In genomic region chr22:39558950-39559349, GRCh38 we compare ENCODE assay signal across 28 cellular contexts. TPM values are rescaled to one million over a fixed set of nuclear protein-coding genes. Genes with fewer than 3 reads are reported as not detected.
DNase-seq lines count a peak whose midpoint lies in the region; ATAC-seq, FAIRE-seq and TF ChIP-seq lines count a peak whose summit lies in the region.
"Had no signal": no experiment of that assay in that cellular context is flagged by ENCODE, and none has a peak within 500 bp of the region (broad histone marks: within the 10 kb centered on the region; RNA-seq: fewer than 3 reads in every experiment).

No MANE protein-coding gene starts in this region.

- no peaks in the 10 kb centered on the region for H3K36me3 Mint-ChIP-seq in endothelial cell (ENCODE audit: low read depth, unreplicated experiment)
- H3K36me3 Mint-ChIP-seq: naive B cell; stimulated activated memory B cell treated with anti-CD40 and anti-IgM and Interleukin-4, amounts not matched to agents 10 μg/mL and 1 μg/mL and 100 μg/mL, for 72 hours had no signal

- H3K4me1 Mint-ChIP-seq in endothelial cell (ENCODE audit: unreplicated experiment), result peaks cover 5% of the 10 kb centered on the region

- no peaks in the 10 kb centered on the region for H3K9me3 Mint-ChIP-seq in endothelial cell (ENCODE audit: unreplicated experiment)
- H3K9me3 Mint-ChIP-seq: activated CD4-positive, alpha-beta memory T cell treated with anti-CD3 and anti-CD28 coated beads, Interleukin-2, amount 10 ng/mL, durations not matched to agents 7 days and 5 days; HFFc6; stimulated activated memory B cell treated with anti-CD40 and anti-IgM and Interleukin-4, amounts not matched to agents 10 μg/mL and 1 μg/mL and 100 μg/mL, for 72 hours had no signal

- H2AFZ ChIP-seq in HepG2 (ENCODE audit: low read length), result no peak overlapping the region
- H2AFZ ChIP-seq: parathyroid adenoma had no signal

- 62% methylated on average over 8 of the region's 14 CpGs for WGBS in HepG2 (ENCODE audit: low lambda C conversion rate)
- WGBS in right lobe of liver (ENCODE audit: insufficient coverage, low coverage, low lambda C conversion rate, missing lambda C conversion rate), result no CpG with 5 or more reads among the region's 14 CpGs

- H3K4me1 ChIP-seq in HepG2 (ENCODE audit: insufficient read depth, low read length), result no peaks in the 10 kb centered on the region
- H3K4me1 ChIP-seq in right lobe of liver, result peaks cover 0 to 5% (median 0%) of the 10 kb centered on the region in 4 donors
- H3K4me1 ChIP-seq in upper lobe of right lung, result peaks cover 4% of the 10 kb centered on the region
- H3K4me1 ChIP-seq in effector memory CD4-positive, alpha-beta T cell (ENCODE audit: control insufficient read depth, insufficient read depth, low read length, poor library complexity, severe bottlenecking), result peaks cover 11% of the 10 kb centered on the region
- H3K4me1 ChIP-seq: parathyroid adenoma had no signal

- peak overlapping the region; percentile 26 for H3K4me3 Mint-ChIP-seq in endothelial cell (ENCODE audit: unreplicated experiment)
- H3K4me3 Mint-ChIP-seq: activated CD4-positive, alpha-beta memory T cell treated with anti-CD3 and anti-CD28 coated beads, Interleukin-2, amount 10 ng/mL, durations not matched to agents 7 days and 5 days; HFFc6; stimulated activated memory B cell treated with anti-CD40 and anti-IgM and Interleukin-4, amounts not matched to agents 10 μg/mL and 1 μg/mL and 100 μg/mL, for 72 hours had no signal

- H3K4me3 ChIP-seq in HepG2 (replicated peaks in 1 of 3; ENCODE audit: insufficient read depth in 1 of 3, low read depth in 2 of 3, low read length in 3 of 3), result no peak overlapping the region
- no peak overlapping the region for H3K4me3 ChIP-seq in right lobe of liver
- H3K4me3 ChIP-seq in upper lobe of right lung, result no peak overlapping the region
- no peak overlapping the region for H3K4me3 ChIP-seq in effector memory CD4-positive, alpha-beta T cell (ENCODE audit: insufficient read depth, low read depth, low read length, poor library complexity, severe bottlenecking)
- H3K4me3 ChIP-seq: uterus had no signal

- no peak for TF ChIP-seq RAD21 in HepG2 (CRISPR knock-in tag; IDR thresholded peaks at IDR 0.05)

- CTCF ChIA-PET in HepG2 (lab: Yijun Ruan, JAX; ENCODE audit: low intra/inter-chr PET ratio, low total read pairs), result no interaction called here

- no peak for TF ChIP-seq EP300 in HepG2 (IDR thresholded peaks at IDR 0.05; ENCODE audit: low read depth in 2 of 2, low read length in 2 of 2)
- no peak for TF ChIP-seq EP300 in HepG2 (CRISPR knock-in tag; IDR thresholded peaks at IDR 0.05; ENCODE audit: borderline replicate concordance)

- POLR2A ChIA-PET in HepG2 (lab: Yijun Ruan, JAX), result no interaction called here

- ATAC-seq in HepG2, result no peak
- no peak for ATAC-seq in right lobe of liver
- ATAC-seq in upper lobe of right lung, result peak; percentile 4
- ATAC-seq: left colon; right cardiac atrium; stimulated activated memory B cell treated with anti-CD40 and anti-IgM and Interleukin-4, amounts not matched to agents 10 μg/mL and 1 μg/mL and 100 μg/mL, for 72 hours had no signal

- no peak for DNase-seq in HepG2 (ENCODE audit: low spot score)
- DNase-seq in right lobe of liver, result no peak
- no peak for DNase-seq in endothelial cell (ENCODE audit: low spot score)
- DNase-seq in upper lobe of right lung, result no peak
- DNase-seq in effector memory CD4-positive, alpha-beta T cell, result no peak
- no peak for DNase-seq in NCI-H2107 treated with DMSO at 0.1 percent for 48 hours (lab: John Stamatoyannopoulos, UW; ENCODE audit: unreplicated experiment)
- DNase-seq: activated CD4-positive, alpha-beta memory T cell treated with anti-CD3 and anti-CD28 coated beads, Interleukin-2, amount 10 ng/mL, durations not matched to agents 7 days and 5 days; activated CD4-positive, CD25-positive, alpha-beta regulatory T cell treated with anti-CD3 and anti-CD28 coated beads, Interleukin-2, amount 50 U/mL, for 72 hours; cerebellar nuclear complex; foreskin melanocyte; KBM-7; MM.1S; naive B cell; NCI-H1436 treated with DMSO at 0.1 percent for 48 hours; NCI-H2171; NCI-H524; NK-92 treated with Interleukin-12 subunit alpha and Interleukin-12 subunit beta, amount 100 ng/mL, for 24 hours; right cardiac atrium; stimulated activated CD4-positive, alpha-beta T cell treated with anti-CD3 and anti-CD28 coated beads, Interleukin-4, amount 100 ng/mL, for 1 hour; uterus had no signal

- no peaks in the 10 kb centered on the region for H3K79me2 ChIP-seq in HepG2 (ENCODE audit: insufficient read depth, low read length)
- H3K79me2 ChIP-seq: parathyroid adenoma had no signal

- no TSS peak for BruUV-seq in HepG2 (replicated peaks; lab: Mats Ljungman, UMichigan)

- no peak overlapping the region for H3K27ac Mint-ChIP-seq in endothelial cell (ENCODE audit: unreplicated experiment)
- H3K27ac Mint-ChIP-seq: activated CD4-positive, alpha-beta memory T cell treated with anti-CD3 and anti-CD28 coated beads, Interleukin-2, amount 10 ng/mL, durations not matched to agents 7 days and 5 days; HFFc6; stimulated activated memory B cell treated with anti-CD40 and anti-IgM and Interleukin-4, amounts not matched to agents 10 μg/mL and 1 μg/mL and 100 μg/mL, for 72 hours had no signal

- in situ Hi-C loops in HepG2 (cut with HindIII; ENCODE audit: extremely low pct_ligation_motif_present, low pct_unique_long_range_greater_than_20kb), result no loop called here

- H4K20me1 ChIP-seq in HepG2 (ENCODE audit: insufficient read depth, low read length), result no peaks in the 10 kb centered on the region

- H3K9me3 ChIP-seq in HepG2 (ENCODE audit: low read length), result no peaks in the 10 kb centered on the region
- H3K9me3 ChIP-seq in right lobe of liver, result no peaks in the 10 kb centered on the region
- H3K9me3 ChIP-seq in upper lobe of right lung, result no peaks in the 10 kb centered on the region
- H3K9me3 ChIP-seq in effector memory CD4-positive, alpha-beta T cell (ENCODE audit: control insufficient read depth, low read length), result no peaks in the 10 kb centered on the region
- H3K9me3 ChIP-seq: suprapubic skin, uterus had no signal

- H3K27ac ChIP-seq in HepG2 (ENCODE audit: extremely low read length, insufficient read depth, low read length) (no peak overlapping the region), right lobe of liver (no peak overlapping the region), upper lobe of right lung (no peak overlapping the region)
- H3K27ac ChIP-seq in effector memory CD4-positive, alpha-beta T cell (ENCODE audit: insufficient read depth, low read length, poor library complexity, severe bottlenecking), result no peak overlapping the region
- H3K27ac ChIP-seq: parathyroid adenoma, suprapubic skin, uterus had no signal

- H3K27me3 ChIP-seq in HepG2 (ENCODE audit: control insufficient read depth in 1 of 2, insufficient read depth in 2 of 2, low read length in 2 of 2) (peaks cover 9 to 37% of the 10 kb centered on the region in 2 experiments; a peak in 4 of 5 replicates), right lobe of liver (peaks cover 5 to 7% of the 10 kb centered on the region in 2 donors), upper lobe of right lung (peaks cover 66% of the 10 kb centered on the region)
- peaks cover 25% of the 10 kb centered on the region for H3K27me3 ChIP-seq in effector memory CD4-positive, alpha-beta T cell (replicated peaks; ENCODE audit: control insufficient read depth, insufficient read depth, low read length, poor library complexity, severe bottlenecking)

- no peak overlapping the region for H3K9ac ChIP-seq in HepG2 (ENCODE audit: insufficient read depth, low read depth, low read length)
- H3K9ac ChIP-seq: parathyroid adenoma had no signal

- H3K36me3 ChIP-seq in HepG2 (replicated peaks in 1 of 2; ENCODE audit: control insufficient read depth in 1 of 2, insufficient read depth in 2 of 2, low read length in 2 of 2) (no peaks in the 10 kb centered on the region), right lobe of liver (no peaks in the 10 kb centered on the region), upper lobe of right lung (no peaks in the 10 kb centered on the region)
- H3K36me3 ChIP-seq in effector memory CD4-positive, alpha-beta T cell (ENCODE audit: control insufficient read depth, insufficient read depth, low read length), result no peaks in the 10 kb centered on the region
- H3K36me3 ChIP-seq: suprapubic skin, uterus had no signal

- intact Hi-C loops in HepG2 (cut with micrococcal nuclease; ENCODE audit: unreplicated experiment), result no loop called here
- intact Hi-C loops in right lobe of liver (cut with DNase I), result no loop called here
- intact Hi-C loops in upper lobe of right lung (cut with DNase I), result no loop called here

- H3K4me2 ChIP-seq in HepG2 (ENCODE audit: low read depth, low read length), result no peak overlapping the region

- no peak for FAIRE-seq in HepG2 (lab: Jason Lieb, UNC)
- FAIRE-seq: A204.1, G401.6, TTC549 had no signal

- TF ChIP-seq CTCF in HepG2 (CRISPR knock-in tag; IDR thresholded peaks at IDR 0.05) (no peak), right lobe of liver (IDR thresholded peaks at IDR 0.05) (no peak), endothelial cell (IDR thresholded peaks at IDR 0.05; ENCODE audit: unreplicated experiment) (no peak), upper lobe of right lung (IDR thresholded peaks at IDR 0.05) (no peak)

- TF ChIP-seq POLR2A in HepG2 (IDR thresholded peaks at IDR 0.05; ENCODE audit: insufficient read depth in 1 of 2, low read depth in 2 of 2, low read length in 2 of 2) (no peak), right lobe of liver (IDR thresholded peaks at IDR 0.05) (no peak)

- peaks cover 19% of the 10 kb centered on the region for H3K27me3 Mint-ChIP-seq in endothelial cell (ENCODE audit: unreplicated experiment)

RNA-seq across cellular contexts. Expression of gene CACNA1I, which starts 11.6 kb away (rescaled TPM):
- total RNA-seq in HepG2 (2016; rRNA removed; fragmentation: Illumina TruSeq; extraction: Trizol) (not detected in 2 replicates), right lobe of liver (under 1 TPM in 1 of 6 experiments, not detected in 5; 0.06 TPM), endothelial cell (ENCODE audit: unreplicated experiment) (0.10 TPM), upper lobe of right lung (0.32 TPM)
- total RNA-seq in HepG2 (2016; cell fraction: cytosol; rRNA removed; fragmentation: Illumina TruSeq; extraction: Trizol; ENCODE audit: low read depth), result not detected in 2 replicates
- total RNA-seq in HepG2 (2016; cell fraction: insoluble cytoplasmic fraction; rRNA removed; fragmentation: Illumina TruSeq; extraction: Trizol), result not detected in 2 replicates
- total RNA-seq in HepG2 (2016; cell fraction: membrane; rRNA removed; fragmentation: Illumina TruSeq; extraction: Trizol), result not detected in 2 replicates
- not detected in 2 replicates for total RNA-seq in HepG2 (2016; cell fraction: nucleus; rRNA removed; fragmentation: Illumina TruSeq; extraction: Trizol)
- not detected in 2 replicates for polyA plus RNA-seq in HepG2 (2011; rRNA removed)
- polyA plus RNA-seq in HepG2 (2011; cell fraction: cytosol; rRNA removed), result not detected in 2 replicates
- polyA plus RNA-seq in HepG2 (2011; cell fraction: nucleus; rRNA removed), result 0.02 TPM in 2 replicates
- 0.03 TPM in 1 of 2 replicates, not detected in the other for polyA plus RNA-seq in HepG2 (2012)
- polyA plus RNA-seq in HepG2 (2016; cell fraction: cytosol; fragmentation: Illumina TruSeq; extraction: Trizol; ENCODE audit: low read depth), result not detected in 2 replicates
- not detected in 2 replicates for polyA plus RNA-seq in HepG2 (2016; cell fraction: insoluble cytoplasmic fraction; fragmentation: Illumina TruSeq; extraction: Trizol; ENCODE audit: low read depth)
- polyA plus RNA-seq in HepG2 (2016; cell fraction: membrane; fragmentation: Illumina TruSeq; extraction: Trizol; ENCODE audit: low read depth), result not detected in 2 replicates
- polyA plus RNA-seq in HepG2 (2016; cell fraction: nucleus; fragmentation: Illumina TruSeq; extraction: Trizol; ENCODE audit: insufficient read depth, low read depth), result not detected in 2 replicates
- polyA minus RNA-seq in HepG2 (2011; rRNA and poly(A)+ RNA removed; ENCODE audit: low replicate concordance), result 0.04 and 0.05 TPM in 2 replicates
- polyA minus RNA-seq in HepG2 (2011; cell fraction: cytosol; rRNA and poly(A)+ RNA removed), result not detected in 2 replicates
- polyA minus RNA-seq in HepG2 (2011; cell fraction: nucleus; rRNA and poly(A)+ RNA removed), result not detected in 2 replicates
- total RNA-seq: HFFc6 had no signal

RNA-seq across cellular contexts. Expression of gene RPS19BP1, which starts 26.4 kb away (rescaled TPM):
- total RNA-seq in HepG2 (2016; rRNA removed; fragmentation: Illumina TruSeq; extraction: Trizol) (81.3 and 88.2 TPM in 2 replicates), right lobe of liver (100 to 1,000 TPM in 2 of 6 experiments, 10 to 100 TPM in 4; 31.0 to 104 (median 32.8) TPM), endothelial cell (ENCODE audit: unreplicated experiment) (57.7 TPM), upper lobe of right lung (72.5 TPM)
- total RNA-seq in HepG2 (2016; cell fraction: cytosol; rRNA removed; fragmentation: Illumina TruSeq; extraction: Trizol; ENCODE audit: low read depth), result 128 and 142 TPM in 2 replicates
- 77.0 and 92.6 TPM in 2 replicates for total RNA-seq in HepG2 (2016; cell fraction: insoluble cytoplasmic fraction; rRNA removed; fragmentation: Illumina TruSeq; extraction: Trizol)
- 138 and 159 TPM in 2 replicates for total RNA-seq in HepG2 (2016; cell fraction: membrane; rRNA removed; fragmentation: Illumina TruSeq; extraction: Trizol)
- total RNA-seq in HepG2 (2016; cell fraction: nucleus; rRNA removed; fragmentation: Illumina TruSeq; extraction: Trizol), result 32.9 and 36.8 TPM in 2 replicates
- 44.3 and 47.8 TPM in 2 replicates for polyA plus RNA-seq in HepG2 (2011; rRNA removed)
- polyA plus RNA-seq in HepG2 (2011; cell fraction: cytosol; rRNA removed), result 48.9 and 72.7 TPM in 2 replicates
- 39.6 and 43.4 TPM in 2 replicates for polyA plus RNA-seq in HepG2 (2011; cell fraction: nucleus; rRNA removed)
- polyA plus RNA-seq in HepG2 (2012), result 22.5 and 32.4 TPM in 2 replicates
- 155 and 179 TPM in 2 replicates for polyA plus RNA-seq in HepG2 (2016; cell fraction: cytosol; fragmentation: Illumina TruSeq; extraction: Trizol; ENCODE audit: low read depth)
- polyA plus RNA-seq in HepG2 (2016; cell fraction: insoluble cytoplasmic fraction; fragmentation: Illumina TruSeq; extraction: Trizol; ENCODE audit: low read depth), result 84.3 and 101 TPM in 2 replicates
- 130 and 146 TPM in 2 replicates for polyA plus RNA-seq in HepG2 (2016; cell fraction: membrane; fragmentation: Illumina TruSeq; extraction: Trizol; ENCODE audit: low read depth)
- polyA plus RNA-seq in HepG2 (2016; cell fraction: nucleus; fragmentation: Illumina TruSeq; extraction: Trizol; ENCODE audit: insufficient read depth, low read depth), result 72.3 and 78.7 TPM in 2 replicates
- polyA minus RNA-seq in HepG2 (2011; rRNA and poly(A)+ RNA removed; ENCODE audit: low replicate concordance), result 8.8 and 14.5 TPM in 2 replicates
- 7.8 and 8.0 TPM in 2 replicates for polyA minus RNA-seq in HepG2 (2011; cell fraction: cytosol; rRNA and poly(A)+ RNA removed)
- 12.2 and 13.9 TPM in 2 replicates for polyA minus RNA-seq in HepG2 (2011; cell fraction: nucleus; rRNA and poly(A)+ RNA removed)

RNA-seq across cellular contexts. Expression of gene ATF4, which starts 38.6 kb away (rescaled TPM):
- 442 and 486 TPM in 2 replicates for total RNA-seq in HepG2 (2016; rRNA removed; fragmentation: Illumina TruSeq; extraction: Trizol)
- 489 and 519 TPM in 2 replicates for total RNA-seq in HepG2 (2016; cell fraction: cytosol; rRNA removed; fragmentation: Illumina TruSeq; extraction: Trizol; ENCODE audit: low read depth)
- 409 and 471 TPM in 2 replicates for total RNA-seq in HepG2 (2016; cell fraction: insoluble cytoplasmic fraction; rRNA removed; fragmentation: Illumina TruSeq; extraction: Trizol)
- total RNA-seq in HepG2 (2016; cell fraction: membrane; rRNA removed; fragmentation: Illumina TruSeq; extraction: Trizol), result 1,028 and 1,060 TPM in 2 replicates
- total RNA-seq in HepG2 (2016; cell fraction: nucleus; rRNA removed; fragmentation: Illumina TruSeq; extraction: Trizol), result 286 and 328 TPM in 2 replicates
- 1,157 and 1,297 TPM in 2 replicates for polyA plus RNA-seq in HepG2 (2011; rRNA removed)
- polyA plus RNA-seq in HepG2 (2011; cell fraction: cytosol; rRNA removed), result 1,218 and 1,254 TPM in 2 replicates
- polyA plus RNA-seq in HepG2 (2011; cell fraction: nucleus; rRNA removed), result 1,279 and 1,395 TPM in 2 replicates
- 465 and 610 TPM in 2 replicates for polyA plus RNA-seq in HepG2 (2012)
- 745 and 811 TPM in 2 replicates for polyA plus RNA-seq in HepG2 (2016; cell fraction: cytosol; fragmentation: Illumina TruSeq; extraction: Trizol; ENCODE audit: low read depth)
- 563 and 623 TPM in 2 replicates for polyA plus RNA-seq in HepG2 (2016; cell fraction: insoluble cytoplasmic fraction; fragmentation: Illumina TruSeq; extraction: Trizol; ENCODE audit: low read depth)
- 1,265 and 1,282 TPM in 2 replicates for polyA plus RNA-seq in HepG2 (2016; cell fraction: membrane; fragmentation: Illumina TruSeq; extraction: Trizol; ENCODE audit: low read depth)
- 710 and 725 TPM in 2 replicates for polyA plus RNA-seq in HepG2 (2016; cell fraction: nucleus; fragmentation: Illumina TruSeq; extraction: Trizol; ENCODE audit: insufficient read depth, low read depth)
- polyA minus RNA-seq in HepG2 (2011; rRNA and poly(A)+ RNA removed; ENCODE audit: low replicate concordance), result 242 and 314 TPM in 2 replicates
- polyA minus RNA-seq in HepG2 (2011; cell fraction: cytosol; rRNA and poly(A)+ RNA removed), result 175 and 193 TPM in 2 replicates
- polyA minus RNA-seq in HepG2 (2011; cell fraction: nucleus; rRNA and poly(A)+ RNA removed), result 213 and 242 TPM in 2 replicates
- 100 to 1,000 TPM; 114 to 187 (median 157) TPM for total RNA-seq in right lobe of liver
- total RNA-seq in endothelial cell (ENCODE audit: unreplicated experiment), result 312 TPM
- total RNA-seq in upper lobe of right lung, result 327 TPM

RNA-seq across cellular contexts. Expression of gene MIEF1, which starts 56.9 kb away (rescaled TPM):
- total RNA-seq in HepG2 (2016; rRNA removed; fragmentation: Illumina TruSeq; extraction: Trizol) (34.8 and 41.4 TPM in 2 replicates), right lobe of liver (10 to 100 TPM; 17.4 to 24.4 (median 21.5) TPM), endothelial cell (ENCODE audit: unreplicated experiment) (29.2 TPM), upper lobe of right lung (24.3 TPM)
- total RNA-seq in HepG2 (2016; cell fraction: cytosol; rRNA removed; fragmentation: Illumina TruSeq; extraction: Trizol; ENCODE audit: low read depth), result 5.5 and 6.5 TPM in 2 replicates
- total RNA-seq in HepG2 (2016; cell fraction: insoluble cytoplasmic fraction; rRNA removed; fragmentation: Illumina TruSeq; extraction: Trizol), result 33.7 and 36.8 TPM in 2 replicates
- 22.9 and 23.9 TPM in 2 replicates for total RNA-seq in HepG2 (2016; cell fraction: membrane; rRNA removed; fragmentation: Illumina TruSeq; extraction: Trizol)
- 26.2 and 27.8 TPM in 2 replicates for total RNA-seq in HepG2 (2016; cell fraction: nucleus; rRNA removed; fragmentation: Illumina TruSeq; extraction: Trizol)
- 21.7 and 22.3 TPM in 2 replicates for polyA plus RNA-seq in HepG2 (2011; rRNA removed)
- 19.7 and 20.6 TPM in 2 replicates for polyA plus RNA-seq in HepG2 (2011; cell fraction: cytosol; rRNA removed)
- polyA plus RNA-seq in HepG2 (2011; cell fraction: nucleus; rRNA removed), result 24.5 and 25.2 TPM in 2 replicates
- polyA plus RNA-seq in HepG2 (2012), result 28.6 and 29.6 TPM in 2 replicates
- polyA plus RNA-seq in HepG2 (2016; cell fraction: cytosol; fragmentation: Illumina TruSeq; extraction: Trizol; ENCODE audit: low read depth), result 2.6 and 3.1 TPM in 2 replicates
- polyA plus RNA-seq in HepG2 (2016; cell fraction: insoluble cytoplasmic fraction; fragmentation: Illumina TruSeq; extraction: Trizol; ENCODE audit: low read depth), result 31.2 and 35.5 TPM in 2 replicates
- 11.4 and 11.8 TPM in 2 replicates for polyA plus RNA-seq in HepG2 (2016; cell fraction: membrane; fragmentation: Illumina TruSeq; extraction: Trizol; ENCODE audit: low read depth)
- polyA plus RNA-seq in HepG2 (2016; cell fraction: nucleus; fragmentation: Illumina TruSeq; extraction: Trizol; ENCODE audit: insufficient read depth, low read depth), result 32.6 and 32.8 TPM in 2 replicates
- 36.4 and 63.8 TPM in 2 replicates for polyA minus RNA-seq in HepG2 (2011; rRNA and poly(A)+ RNA removed; ENCODE audit: low replicate concordance)
- 19.3 and 21.8 TPM in 2 replicates for polyA minus RNA-seq in HepG2 (2011; cell fraction: cytosol; rRNA and poly(A)+ RNA removed)
- 27.2 and 33.9 TPM in 2 replicates for polyA minus RNA-seq in HepG2 (2011; cell fraction: nucleus; rRNA and poly(A)+ RNA removed)
